ENCODE assay signal across 17 cellular contexts in the genomic region with DNA sequence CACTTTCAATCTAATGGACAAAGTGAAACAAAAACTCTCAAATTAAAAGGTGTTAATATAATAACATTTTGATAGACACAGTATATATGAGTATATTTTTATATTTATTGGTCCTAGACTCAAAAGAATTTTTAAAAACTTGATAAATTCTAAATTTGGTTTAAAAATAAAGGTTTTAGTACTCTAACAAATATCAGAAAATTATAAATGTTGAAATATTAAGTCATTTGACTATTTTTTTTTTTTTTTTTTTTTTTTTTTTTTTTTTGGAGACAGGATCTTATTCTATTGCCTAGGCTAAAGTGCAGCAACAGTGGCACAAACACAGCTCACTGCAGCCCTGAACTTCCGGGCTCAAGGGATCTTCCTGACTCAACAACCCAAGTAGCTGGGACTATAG.
DNase-seq lines count a peak whose midpoint lies in the region; ATAC-seq and FAIRE-seq lines count a peak whose summit lies in the region.
"Had no signal": no experiment of that assay in that cellular context is flagged by ENCODE, and none has a peak within 500 bp of the region (broad histone marks: within the 10 kb centered on the region; RNA-seq: fewer than 3 reads in every experiment).

No MANE protein-coding gene starts in this region.

- H3K27ac Mint-ChIP-seq in activated naive CD8-positive, alpha-beta T cell, result peak overlapping the region; percentile 54
- H3K27ac Mint-ChIP-seq in activated naive CD8-positive, alpha-beta T cell treated with anti-CD3 and anti-CD28 coated beads for 36 hours, result no peak overlapping the region
- H3K27ac Mint-ChIP-seq: B cell; CD8-positive, alpha-beta T cell had no signal

- H3K9me3 Mint-ChIP-seq in activated naive CD8-positive, alpha-beta T cell (ENCODE audit: low read depth), result no peaks in the 10 kb centered on the region
- no peaks in the 10 kb centered on the region for H3K9me3 Mint-ChIP-seq in activated naive CD8-positive, alpha-beta T cell treated with anti-CD3 and anti-CD28 coated beads for 36 hours
- H3K9me3 Mint-ChIP-seq: CD8-positive, alpha-beta T cell had no signal

- no peaks in the 10 kb centered on the region for H3K36me3 Mint-ChIP-seq in activated naive CD8-positive, alpha-beta T cell
- H3K36me3 Mint-ChIP-seq in activated naive CD8-positive, alpha-beta T cell treated with anti-CD3 and anti-CD28 coated beads for 36 hours, result no peaks in the 10 kb centered on the region

- ATAC-seq in HG02870 (IDR thresholded peaks at IDR 0.05; ENCODE audit: unreplicated experiment) (no peak), GM19035 (IDR thresholded peaks at IDR 0.05; ENCODE audit: unreplicated experiment) (no peak)
- ATAC-seq: CD8-positive, alpha-beta T cell; HCT116 had no signal

- no peak for DNase-seq in activated naive CD8-positive, alpha-beta T cell treated with anti-CD3 and anti-CD28 coated beads for 36 hours
- DNase-seq in 8988T, result no peak
- DNase-seq: Calu3; CD8-positive, alpha-beta T cell; DND-41; EL; GOT3; H7 had no signal

- H3K4me3 Mint-ChIP-seq in activated naive CD8-positive, alpha-beta T cell, result no peak overlapping the region
- no peak overlapping the region for H3K4me3 Mint-ChIP-seq in activated naive CD8-positive, alpha-beta T cell treated with anti-CD3 and anti-CD28 coated beads for 36 hours
- H3K4me3 Mint-ChIP-seq: B cell; CD8-positive, alpha-beta T cell had no signal

- FAIRE-seq in TTC549 (lab: Jason Lieb, UNC), result peak; percentile 94
- FAIRE-seq in islet of Langerhans (lab: Jason Lieb, UNC), result peak; percentile 92
- FAIRE-seq: GM12891, GM18507 had no signal

- no peaks in the 10 kb centered on the region for H3K27me3 Mint-ChIP-seq in activated naive CD8-positive, alpha-beta T cell
- H3K27me3 Mint-ChIP-seq in activated naive CD8-positive, alpha-beta T cell treated with anti-CD3 and anti-CD28 coated beads for 36 hours, result no peaks in the 10 kb centered on the region
- H3K27me3 Mint-ChIP-seq: B cell had no signal

- peaks cover 7% of the 10 kb centered on the region for H3K4me1 Mint-ChIP-seq in activated naive CD8-positive, alpha-beta T cell (ENCODE audit: low read depth)
- H3K4me1 Mint-ChIP-seq in activated naive CD8-positive, alpha-beta T cell treated with anti-CD3 and anti-CD28 coated beads for 36 hours, result no peaks in the 10 kb centered on the region
- H3K4me1 Mint-ChIP-seq: B cell had no signal
